In genomic region chr14:33737446-33737845, GRCh38 we compare ENCODE assay signal across 19 cellular contexts.
A peak's percentile ranks its signal among the peaks of the same experiment; 100 is the strongest.
DNase-seq lines count a peak whose midpoint lies in the region; ATAC-seq and TF ChIP-seq lines count a peak whose summit lies in the region.
"Had no signal": no experiment of that assay in that cellular context is flagged by ENCODE, and none has a peak within 500 bp of the region (broad histone marks: within the 10 kb centered on the region; RNA-seq: fewer than 3 reads in every experiment).

No MANE protein-coding gene starts in this region.

- peak; percentile 62 for DNase-seq in Daoy (ENCODE audit: low read depth)
- DNase-seq in PC-3, result peak; percentile 83
- DNase-seq in epithelial cell of proximal tubule (ENCODE audit: low read depth), result peak; percentile 52
- no peak for DNase-seq in neural crest cell (ENCODE audit: low read depth, low spot score)
- DNase-seq in GM13977 (ENCODE audit: low spot score), result no peak
- DNase-seq in activated CD4-positive, alpha-beta T cell treated with anti-CD3 and anti-CD28 coated beads, Interleukin-2, amount 50 U/mL, for 1 hour, result no peak
- DNase-seq: activated CD8-positive, alpha-beta T cell treated with anti-CD3 and anti-CD28 coated beads, Interleukin-2, amount 10 ng/mL, durations not matched to agents 7 days and 5 days; anterior cingulate cortex; cortex of kidney; esophagus squamous epithelium; H9; NCI-H2029 treated with DMSO at 0.1 percent for 48 hours; PC-9; stimulated activated CD4-positive, alpha-beta T cell treated with anti-CD3 and anti-CD28 coated beads, Interleukin-15, amount 100 ng/mL, for 24 hours; stimulated activated naive CD8-positive, alpha-beta T cell treated with anti-CD3 and anti-CD28 coated beads, Interleukin-15, amount 100 ng/mL, for 72 hours had no signal

- peaks cover 12% of the 10 kb centered on the region for H3K4me1 Mint-ChIP-seq in neural crest cell

- H4K20me1 ChIP-seq in PC-3 (ENCODE audit: low read length), result no peaks in the 10 kb centered on the region
- H4K20me1 ChIP-seq: BLaER1 had no signal

- BruUV-seq in PC-3 (replicated peaks; lab: Mats Ljungman, UMichigan), result no TSS peak

- peaks cover 5% of the 10 kb centered on the region for H3F3A ChIP-seq in PC-3 (ENCODE audit: low read length, unreplicated experiment)

- peaks cover 23% of the 10 kb centered on the region for H3K4me1 ChIP-seq in PC-3 (ENCODE audit: insufficient read depth, low read length)
- H3K4me1 ChIP-seq: esophagus squamous epithelium had no signal

- peak overlapping the region; percentile 45 for H3K27ac ChIP-seq in PC-3 (ENCODE audit: low read length)
- H3K27ac ChIP-seq: BLaER1, esophagus squamous epithelium, PC-9 had no signal

- CTCF ChIA-PET in PC-3 (lab: Charles Lee), result no interaction called here

- peaks cover 12% of the 10 kb centered on the region for H3K36me3 Mint-ChIP-seq in neural crest cell (ENCODE audit: low read depth)

- H3K9ac ChIP-seq in PC-3 (ENCODE audit: low read length), result no peak overlapping the region
- H3K9ac ChIP-seq: BLaER1 had no signal

- no peaks in the 10 kb centered on the region for H3K27me3 ChIP-seq in PC-3 (ENCODE audit: low read length)
- H3K27me3 ChIP-seq: BLaER1, esophagus squamous epithelium had no signal

- POLR2A ChIA-PET in PC-3 (lab: Charles Lee; ENCODE audit: unreplicated experiment), result no interaction called here

- in situ Hi-C loops in GM13977 (cut with MboI; ENCODE audit: low pct_unique_long_range_greater_than_20kb, low sequenced_read_pairs, unreplicated experiment), result no loop called here

- H3K79me2 ChIP-seq in PC-3 (ENCODE audit: low read length), result no peaks in the 10 kb centered on the region

- no peaks in the 10 kb centered on the region for H3K27me3 Mint-ChIP-seq in neural crest cell (ENCODE audit: low read depth)
- H3K27me3 Mint-ChIP-seq: activated T-helper 17 cell treated with anti-CD3 and anti-CD28 coated beads, Interleukin-2, amount 50 U/mL, for 72 hours; stimulated activated naive CD8-positive, alpha-beta T cell treated with anti-CD3 and anti-CD28 coated beads, Interleukin-15, amount 100 ng/mL, for 72 hours had no signal

- no peaks in the 10 kb centered on the region for H3K9me3 ChIP-seq in PC-3 (ENCODE audit: low read length)
- H3K9me3 ChIP-seq: BLaER1, esophagus squamous epithelium had no signal

- no peaks in the 10 kb centered on the region for H3K9me2 ChIP-seq in PC-3 (replicated peaks; ENCODE audit: low read length)

- H2AFZ ChIP-seq in PC-3 (ENCODE audit: low read length), result no peak overlapping the region
- H2AFZ ChIP-seq: PC-9 had no signal

- H3K9me3 Mint-ChIP-seq in neural crest cell, result no peaks in the 10 kb centered on the region
- H3K9me3 Mint-ChIP-seq: activated T-helper 17 cell treated with anti-CD3 and anti-CD28 coated beads, Interleukin-2, amount 50 U/mL, for 72 hours; H9; stimulated activated naive CD8-positive, alpha-beta T cell treated with anti-CD3 and anti-CD28 coated beads, Interleukin-15, amount 100 ng/mL, for 72 hours had no signal

- H3K27ac Mint-ChIP-seq in neural crest cell (ENCODE audit: unreplicated experiment), result peak overlapping the region; percentile 25
- H3K27ac Mint-ChIP-seq: activated CD8-positive, alpha-beta T cell treated with anti-CD3 and anti-CD28 coated beads, Interleukin-2, amount 10 ng/mL, durations not matched to agents 7 days and 5 days; activated T-helper 17 cell treated with anti-CD3 and anti-CD28 coated beads, Interleukin-2, amount 50 U/mL, for 72 hours; stimulated activated naive CD8-positive, alpha-beta T cell treated with anti-CD3 and anti-CD28 coated beads, Interleukin-15, amount 100 ng/mL, for 72 hours had no signal

- H3K4me3 ChIP-seq in PC-3 (ENCODE audit: low read length) (no peak overlapping the region), epithelial cell of proximal tubule (ENCODE audit: low read depth, low read length) (no peak overlapping the region)
- H3K4me3 ChIP-seq: BLaER1, esophagus squamous epithelium, PC-9 had no signal

- intact Hi-C loops in PC-3 (cut with micrococcal nuclease), result no loop called here

- H3K36me3 ChIP-seq in PC-3 (ENCODE audit: low read depth, low read length), result no peaks in the 10 kb centered on the region
- H3K36me3 ChIP-seq: BLaER1, esophagus squamous epithelium had no signal

- ATAC-seq in PC-3, result peak; percentile 92
- ATAC-seq in GM21381 (IDR thresholded peaks at IDR 0.05; ENCODE audit: unreplicated experiment), result no peak
- no peak for ATAC-seq in GM18858 (IDR thresholded peaks at IDR 0.05; ENCODE audit: unreplicated experiment)
- ATAC-seq: activated CD8-positive, alpha-beta T cell treated with anti-CD3 and anti-CD28 coated beads, Interleukin-2, amount 10 ng/mL, durations not matched to agents 7 days and 5 days; activated T-helper 17 cell treated with anti-CD3 and anti-CD28 coated beads, Interleukin-2, amount 50 U/mL, for 72 hours; stimulated activated naive CD8-positive, alpha-beta T cell treated with anti-CD3 and anti-CD28 coated beads, Interleukin-15, amount 100 ng/mL, for 72 hours had no signal

- no peak for TF ChIP-seq CTCF in PC-3 (conservative IDR thresholded peaks at IDR 0.05; ENCODE audit: low read depth, low read length)
- no peak for TF ChIP-seq CTCF in epithelial cell of proximal tubule (conservative IDR thresholded peaks at IDR 0.05; ENCODE audit: low read depth, low read length)
- TF ChIP-seq CTCF in neural crest cell (conservative IDR thresholded peaks at IDR 0.05), result no peak
- TF ChIP-seq CTCF in GM13977 (IDR thresholded peaks at IDR 0.05; ENCODE audit: extremely low read depth, insufficient read depth, missing control alignments), result no peak

- peak overlapping the region; percentile 37 for H3K4me2 ChIP-seq in PC-3 (ENCODE audit: low read length)
- H3K4me2 ChIP-seq: BLaER1, PC-9 had no signal

- H3K4me3 Mint-ChIP-seq in neural crest cell, result no peak overlapping the region
- H3K4me3 Mint-ChIP-seq: activated CD8-positive, alpha-beta T cell treated with anti-CD3 and anti-CD28 coated beads, Interleukin-2, amount 10 ng/mL, durations not matched to agents 7 days and 5 days; activated T-helper 17 cell treated with anti-CD3 and anti-CD28 coated beads, Interleukin-2, amount 50 U/mL, for 72 hours; H9; stimulated activated naive CD8-positive, alpha-beta T cell treated with anti-CD3 and anti-CD28 coated beads, Interleukin-15, amount 100 ng/mL, for 72 hours had no signal

Comparison
In these comparisons a context has a peak if more than half of its experiments do, and no peak if none do; other contexts are left out.
1. DNase-seq: peak in Daoy (single experiment), PC-3 (single experiment) and epithelial cell of proximal tubule (single experiment); none in neural crest cell (single experiment), GM13977 (single experiment) and activated CD4-positive, alpha-beta T cell treated with anti-CD3 and anti-CD28 coated beads, Interleukin-2, amount 50 U/mL, for 1 hour (single experiment).